In genomic region chr15:34583399-34584320, GRCh38 we compare ENCODE assay signal across 8 cellular contexts. TPM values are rescaled to one million over a fixed set of nuclear protein-coding genes. Genes with fewer than 3 reads are reported as not detected.
DNase-seq lines count a peak whose midpoint lies in the region; ATAC-seq and TF ChIP-seq lines count a peak whose summit lies in the region.

A gene with protein sequence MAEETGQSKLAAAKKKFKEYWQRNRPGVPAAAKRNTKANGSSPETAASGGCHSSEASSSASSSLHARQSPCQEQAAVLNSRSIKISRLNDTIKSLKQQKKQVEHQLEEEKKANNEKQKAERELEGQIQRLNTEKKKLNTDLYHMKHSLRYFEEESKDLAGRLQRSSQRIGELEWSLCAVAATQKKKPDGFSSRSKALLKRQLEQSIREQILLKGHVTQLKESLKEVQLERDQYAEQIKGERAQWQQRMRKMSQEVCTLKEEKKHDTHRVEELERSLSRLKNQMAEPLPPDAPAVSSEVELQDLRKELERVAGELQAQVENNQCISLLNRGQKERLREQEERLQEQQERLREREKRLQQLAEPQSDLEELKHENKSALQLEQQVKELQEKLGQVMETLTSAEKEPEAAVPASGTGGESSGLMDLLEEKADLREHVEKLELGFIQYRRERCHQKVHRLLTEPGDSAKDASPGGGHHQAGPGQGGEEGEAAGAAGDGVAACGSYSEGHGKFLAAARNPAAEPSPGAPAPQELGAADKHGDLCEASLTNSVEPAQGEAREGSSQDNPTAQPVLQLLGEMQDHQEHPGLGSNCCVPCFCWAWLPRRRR (minus strand): TSS chr15:34583651. CDS start chr15:34535912, 47,739 bp downstream.

- dilution Hi-C loops in IMR-90 (cut with HindIII; ENCODE audit: low sequenced_read_pairs, unreplicated experiment), result no loop called here

- WGBS in IMR-90 (ENCODE audit: extremely low coverage in 2 of 2, insufficient read length in 1 of 2), 2 experiments, result 2% methylated on average over 49 of the region's 101 CpGs; no CpG with 5 or more reads in 1 of the 2 experiments
- 0 to 3% methylated on average over 15 to 40 of the region's 101 CpGs for WGBS in thyroid gland, 2 donors

- POLR2A ChIA-PET in IMR-90 (lab: Charles Lee; ENCODE audit: unreplicated experiment), result no interaction called here

- H3K18ac ChIP-seq in IMR-90 (ENCODE audit: low read depth, low read length), result peak within 1 kb of the TSS; percentile 16; the same call in 1 of the 2 replicates

- peak within 1 kb of the TSS; percentile 75 for H3K27ac Mint-ChIP-seq in activated naive CD4-positive, alpha-beta T cell treated with anti-CD3 and anti-CD28 coated beads for 36 hours
- H3K27ac Mint-ChIP-seq in glutamatergic neuron (ENCODE audit: unreplicated experiment), result no peak within 1 kb of the TSS
- H3K27ac Mint-ChIP-seq in osteocyte (ENCODE audit: unreplicated experiment), result no peak within 1 kb of the TSS

- no peak within 1 kb of the TSS for H2BK5ac ChIP-seq in IMR-90 (ENCODE audit: low read depth, low read length, poor library complexity, severe bottlenecking)

- no peak within 1 kb of the TSS for H3K56ac ChIP-seq in IMR-90 (ENCODE audit: extremely low read depth, insufficient read depth, low read length)

- in situ Hi-C loops in IMR-90 (cut with MboI; ENCODE audit: low sequenced_read_pairs), result loop anchor here (5.0 to 25.0 kb wide), 3 partner anchors 236 to 471 kb away; partner anchors contain the start of genes EMC4, EMC7 and PGBD4

- H3K36me3 Mint-ChIP-seq in activated naive CD4-positive, alpha-beta T cell treated with anti-CD3 and anti-CD28 coated beads for 36 hours (ENCODE audit: low read depth), result peaks cover 1% of the 10 kb centered on the region
- H3K36me3 Mint-ChIP-seq in glutamatergic neuron (ENCODE audit: unreplicated experiment) (peaks cover 4% of the 10 kb centered on the region), osteocyte (ENCODE audit: unreplicated experiment) (no peaks in the 10 kb centered on the region)

- H3K9me3 Mint-ChIP-seq in activated naive CD4-positive, alpha-beta T cell treated with anti-CD3 and anti-CD28 coated beads for 36 hours, result no peaks in the 10 kb centered on the region
- H3K9me3 Mint-ChIP-seq in glutamatergic neuron (ENCODE audit: unreplicated experiment), result peaks cover 8% of the 10 kb centered on the region
- H3K9me3 Mint-ChIP-seq in osteocyte (ENCODE audit: unreplicated experiment), result no peaks in the 10 kb centered on the region

- peak within 1 kb of the TSS; percentile 24 for H3K4ac ChIP-seq in IMR-90 (ENCODE audit: low read depth, low read length)

- peak within 1 kb of the TSS; percentile 90 for H3K4me3 Mint-ChIP-seq in activated naive CD4-positive, alpha-beta T cell treated with anti-CD3 and anti-CD28 coated beads for 36 hours
- H3K4me3 Mint-ChIP-seq in glutamatergic neuron (ENCODE audit: unreplicated experiment), result peak within 1 kb of the TSS; percentile 90
- H3K4me3 Mint-ChIP-seq in osteocyte (ENCODE audit: unreplicated experiment), result peak within 1 kb of the TSS; percentile 84

- H3K9me3 ChIP-seq in IMR-90 (ENCODE audit: control insufficient read depth, insufficient read depth, low read length) (no peaks in the 10 kb centered on the region), thyroid gland (no peaks in the 10 kb centered on the region)

- H2BK120ac ChIP-seq in IMR-90 (ENCODE audit: low read depth, low read length), result no peak within 1 kb of the TSS

- peak within 1 kb of the TSS; percentile 31; the same call in 1 of the 2 replicates for H4K91ac ChIP-seq in IMR-90 (ENCODE audit: insufficient read depth, low read depth, low read length)

- H2BK20ac ChIP-seq in IMR-90 (ENCODE audit: low read depth, low read length), result no peak within 1 kb of the TSS

- H3K9ac ChIP-seq in IMR-90 (ENCODE audit: low read depth, low read length), result peak within 1 kb of the TSS; percentile 88

- 0 out of 2 replicates have a peak, but pooled peaks cover 5% of the 10 kb centered on the region for H4K20me1 ChIP-seq in IMR-90 (ENCODE audit: insufficient read depth, low read length)

- H4K5ac ChIP-seq in IMR-90 (ENCODE audit: low read depth, low read length), result peak within 1 kb of the TSS; percentile 70

- no peaks in the 10 kb centered on the region for H3K36me3 ChIP-seq in IMR-90 (ENCODE audit: control insufficient read depth, insufficient read depth, low read length)
- H3K36me3 ChIP-seq in thyroid gland, result no peaks in the 10 kb centered on the region

- H3K4me3 ChIP-seq in IMR-90 (ENCODE audit: insufficient read depth, low read depth, low read length), result peak within 1 kb of the TSS; percentile 93
- H3K4me3 ChIP-seq in thyroid gland (replicated peaks in 1 of 3), result peak within 1 kb of the TSS; percentile 79 to 89 (median 82)

- peaks cover 3 to 44% of the 10 kb centered on the region in 2 experiments for H3K79me1 ChIP-seq in IMR-90 (ENCODE audit: low read depth in 1 of 2, low read length in 2 of 2)

- H2AK5ac ChIP-seq in IMR-90 (ENCODE audit: low read depth, low read length), result peak within 1 kb of the TSS; percentile 9; the same call in 1 of the 2 replicates

- H2AFZ ChIP-seq in IMR-90 (replicated peaks; ENCODE audit: low read length, poor library complexity), result peak within 1 kb of the TSS; percentile 91

- no TSS peak for BruUV-seq in IMR-90 (replicated peaks; lab: Mats Ljungman, UMichigan)

- peaks cover 9% of the 10 kb centered on the region; the same call in 1 of the 2 replicates for H3K4me1 ChIP-seq in IMR-90 (ENCODE audit: control insufficient read depth, insufficient read depth, low read length)
- H3K4me1 ChIP-seq in thyroid gland, result peaks cover 25 to 32% of the 10 kb centered on the region in 2 donors

- H3K23ac ChIP-seq in IMR-90 (ENCODE audit: low read depth, low read length), result peak within 1 kb of the TSS; percentile 83

- H4K8ac ChIP-seq in IMR-90 (ENCODE audit: low read depth in 2 of 2, low read length in 2 of 2), result peak within 1 kb of the TSS; percentile 66 to 78

- peak within 1 kb of the TSS; percentile 57 for H3K27ac ChIP-seq in IMR-90 (ENCODE audit: insufficient read depth, low read length)
- peak within 1 kb of the TSS in 2 of 3 donors; percentile 33 to 48 for H3K27ac ChIP-seq in thyroid gland

- TF ChIP-seq RAD21 in IMR-90 (IDR thresholded peaks at IDR 0.05; ENCODE audit: low read length), result no peak

- DNase-seq in DMS53 (lab: John Stamatoyannopoulos, UW) (peak; percentile 88), IMR-90 (peak; percentile 41), SK-N-DZ (ENCODE audit: low spot score) (peak; percentile 77), glutamatergic neuron (peak; percentile 79), osteocyte (ENCODE audit: extremely low spot score, unreplicated experiment) (no peak), thyroid gland (peak; percentile 77)
- peak; percentile 87 for DNase-seq in activated naive CD4-positive, alpha-beta T cell treated with anti-CD3 and anti-CD28 coated beads for 36 hours

- ATAC-seq in GM21528 (IDR thresholded peaks at IDR 0.05; ENCODE audit: low FRiP score, unreplicated experiment) (peak; percentile 66), IMR-90 (ENCODE audit: low read depth) (peak; percentile 57)

- H2BK15ac ChIP-seq in IMR-90 (ENCODE audit: low read depth, low read length), result no peak within 1 kb of the TSS

- intact Hi-C loops in IMR-90 (cut with micrococcal nuclease) (loop anchor here (5.0 kb wide), 1 partner anchor 226 kb away; no protein-coding TSS in a partner anchor), thyroid gland (cut with DNase I) (loop anchor here (5.0 to 10.0 kb wide), 2 partner anchors 216 to 349 kb away; partner anchors contain the start of gene LPCAT4)
- intact Hi-C loops in activated naive CD4-positive, alpha-beta T cell treated with anti-CD3 and anti-CD28 coated beads for 36 hours (cut with micrococcal nuclease), result loop anchor here (1.0 kb wide), 4 partner anchors 216 to 544 kb away; partner anchors contain the start of genes AVEN, EMC7, LPCAT4 and NOP10

- H3K27me3 ChIP-seq in IMR-90 (ENCODE audit: control insufficient read depth, insufficient read depth, low read length) (no peaks in the 10 kb centered on the region; the same call in 1 of the 2 replicates), thyroid gland (no peaks in the 10 kb centered on the region)

- no peaks in the 10 kb centered on the region for H3K9me1 ChIP-seq in IMR-90 (ENCODE audit: insufficient read depth, low read length)

- H3K4me2 ChIP-seq in IMR-90 (ENCODE audit: low read depth, low read length), result peak within 1 kb of the TSS; percentile 95

- TF ChIP-seq CTCF in IMR-90 (conservative IDR thresholded peaks at IDR 0.05; ENCODE audit: low read depth, low read length), result no peak
- TF ChIP-seq CTCF in glutamatergic neuron (IDR thresholded peaks at IDR 0.05; ENCODE audit: partially characterized antibody, unreplicated experiment), result no peak
- no peak for TF ChIP-seq CTCF in osteocyte (IDR thresholded peaks at IDR 0.05)
- no peak for TF ChIP-seq CTCF in thyroid gland (IDR thresholded peaks at IDR 0.05)

- H3K4me1 Mint-ChIP-seq in activated naive CD4-positive, alpha-beta T cell treated with anti-CD3 and anti-CD28 coated beads for 36 hours (ENCODE audit: low read depth), result peaks cover 45% of the 10 kb centered on the region
- peaks cover 11% of the 10 kb centered on the region for H3K4me1 Mint-ChIP-seq in glutamatergic neuron (ENCODE audit: low read depth, unreplicated experiment)
- peaks cover 26% of the 10 kb centered on the region for H3K4me1 Mint-ChIP-seq in osteocyte (ENCODE audit: unreplicated experiment)

- H2AK9ac ChIP-seq in IMR-90 (replicated peaks; ENCODE audit: low read depth, low read length, poor library complexity), result peak within 1 kb of the TSS; percentile 94

- CTCF ChIA-PET in IMR-90 (lab: Yijun Ruan, JAX), result no interaction called here
- CTCF ChIA-PET in activated naive CD4-positive, alpha-beta T cell treated with anti-CD3 and anti-CD28 coated beads for 36 hours (lab: Charles Lee), result interaction anchor here (0.6 to 1.9 kb wide), 4 partner anchors 240 to 500 kb away, joined by 3 to 8 read pairs (median 4); partner anchors contain the start of genes NOP10 and NUTM1

- H3K14ac ChIP-seq in IMR-90 (replicated peaks; ENCODE audit: low read depth, low read length), result peak within 1 kb of the TSS; percentile 77

- no peaks in the 10 kb centered on the region for H3K27me3 Mint-ChIP-seq in activated naive CD4-positive, alpha-beta T cell treated with anti-CD3 and anti-CD28 coated beads for 36 hours (ENCODE audit: low read depth)
- peaks cover 10% of the 10 kb centered on the region for H3K27me3 Mint-ChIP-seq in glutamatergic neuron (ENCODE audit: unreplicated experiment)
- H3K27me3 Mint-ChIP-seq in osteocyte (ENCODE audit: unreplicated experiment), result peaks cover 4% of the 10 kb centered on the region

- TF ChIP-seq POLR2A in IMR-90 (IDR thresholded peaks at IDR 0.05; ENCODE audit: low read depth, low read length) (no peak), thyroid gland (IDR thresholded peaks at IDR 0.05) (peak in 1 of 2 donors; percentile 56)

RNA-seq across cellular contexts. Expression of the gene that starts here (rescaled TPM):
- total RNA-seq in IMR-90 (2012; rRNA removed) (6.4 and 7.7 TPM in 2 replicates), glutamatergic neuron (ENCODE audit: unreplicated experiment) (161 TPM), osteocyte (59.7 and 69.6 TPM in 2 replicates), thyroid gland (100 to 1,000 TPM; 188 to 404 (median 308) TPM)
- polyA plus RNA-seq in IMR-90 (2012; rRNA removed), result 27.1 and 31.6 TPM in 2 replicates
- 2.9 and 3.4 TPM in 2 replicates for polyA plus RNA-seq in IMR-90 (2012; cell fraction: cytosol; rRNA removed)
- 293 and 552 TPM in 2 replicates for polyA plus RNA-seq in IMR-90 (2012; cell fraction: nucleus; rRNA removed; ENCODE audit: low replicate concordance)
- 63.0 and 73.7 TPM in 2 replicates for polyA plus RNA-seq in SK-N-DZ (2014; cell fraction: cytosol; rRNA removed)
- polyA plus RNA-seq in SK-N-DZ (2014; cell fraction: nucleus; rRNA removed), result 569 and 650 TPM in 2 replicates
- 10 to 100 TPM; 66.5 to 67.2 TPM for total RNA-seq in activated naive CD4-positive, alpha-beta T cell treated with anti-CD3 and anti-CD28 coated beads for 36 hours
